Comparison of ENCODE assay signal across 1 cellular context in the genomic region with DNA sequence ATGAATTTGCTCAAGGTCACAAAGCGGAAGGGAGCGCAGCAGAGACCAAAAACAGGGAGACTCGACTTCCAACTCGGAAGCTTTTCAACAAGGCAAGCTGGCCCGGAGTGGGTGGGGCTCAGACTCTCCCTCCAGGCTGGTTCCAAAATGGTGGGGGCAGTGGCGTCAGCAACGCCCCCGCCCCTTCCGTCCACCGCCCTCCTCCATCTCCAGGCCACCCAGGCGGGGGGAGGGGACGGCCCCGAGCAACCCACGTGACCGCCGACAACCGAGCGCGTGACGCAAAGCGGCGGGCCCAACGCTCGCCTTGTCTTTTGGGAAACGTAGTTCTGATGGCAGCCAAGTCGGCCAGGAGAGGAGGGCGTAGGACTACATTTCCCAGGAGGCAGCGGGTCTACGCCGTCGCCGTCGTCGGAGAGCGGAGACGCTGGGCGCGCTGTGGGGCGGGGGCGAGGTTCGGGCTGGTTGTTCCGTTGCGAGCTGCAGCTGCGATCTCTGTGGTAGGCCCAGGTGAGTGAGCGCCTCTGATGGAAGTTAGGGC.
A peak's percentile ranks its signal among the peaks of the same experiment; 100 is the strongest.
TF ChIP-seq lines count a peak whose summit lies in the region.

A gene with protein sequence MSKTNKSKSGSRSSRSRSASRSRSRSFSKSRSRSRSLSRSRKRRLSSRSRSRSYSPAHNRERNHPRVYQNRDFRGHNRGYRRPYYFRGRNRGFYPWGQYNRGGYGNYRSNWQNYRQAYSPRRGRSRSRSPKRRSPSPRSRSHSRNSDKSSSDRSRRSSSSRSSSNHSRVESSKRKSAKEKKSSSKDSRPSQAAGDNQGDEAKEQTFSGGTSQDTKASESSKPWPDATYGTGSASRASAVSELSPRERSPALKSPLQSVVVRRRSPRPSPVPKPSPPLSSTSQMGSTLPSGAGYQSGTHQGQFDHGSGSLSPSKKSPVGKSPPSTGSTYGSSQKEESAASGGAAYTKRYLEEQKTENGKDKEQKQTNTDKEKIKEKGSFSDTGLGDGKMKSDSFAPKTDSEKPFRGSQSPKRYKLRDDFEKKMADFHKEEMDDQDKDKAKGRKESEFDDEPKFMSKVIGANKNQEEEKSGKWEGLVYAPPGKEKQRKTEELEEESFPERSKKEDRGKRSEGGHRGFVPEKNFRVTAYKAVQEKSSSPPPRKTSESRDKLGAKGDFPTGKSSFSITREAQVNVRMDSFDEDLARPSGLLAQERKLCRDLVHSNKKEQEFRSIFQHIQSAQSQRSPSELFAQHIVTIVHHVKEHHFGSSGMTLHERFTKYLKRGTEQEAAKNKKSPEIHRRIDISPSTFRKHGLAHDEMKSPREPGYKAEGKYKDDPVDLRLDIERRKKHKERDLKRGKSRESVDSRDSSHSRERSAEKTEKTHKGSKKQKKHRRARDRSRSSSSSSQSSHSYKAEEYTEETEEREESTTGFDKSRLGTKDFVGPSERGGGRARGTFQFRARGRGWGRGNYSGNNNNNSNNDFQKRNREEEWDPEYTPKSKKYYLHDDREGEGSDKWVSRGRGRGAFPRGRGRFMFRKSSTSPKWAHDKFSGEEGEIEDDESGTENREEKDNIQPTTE (plus strand): TSS at position 448 of the 541 bp plus-strand sequence. CDS start 58,121 bp downstream, outside the sequence.

TF ChIP-seq in K562, 482 proteins besides CTCF, POLR2A, EP300 and RAD21 (continued from another document and continues in another):
- TF ChIP-seq, protein P1, sequence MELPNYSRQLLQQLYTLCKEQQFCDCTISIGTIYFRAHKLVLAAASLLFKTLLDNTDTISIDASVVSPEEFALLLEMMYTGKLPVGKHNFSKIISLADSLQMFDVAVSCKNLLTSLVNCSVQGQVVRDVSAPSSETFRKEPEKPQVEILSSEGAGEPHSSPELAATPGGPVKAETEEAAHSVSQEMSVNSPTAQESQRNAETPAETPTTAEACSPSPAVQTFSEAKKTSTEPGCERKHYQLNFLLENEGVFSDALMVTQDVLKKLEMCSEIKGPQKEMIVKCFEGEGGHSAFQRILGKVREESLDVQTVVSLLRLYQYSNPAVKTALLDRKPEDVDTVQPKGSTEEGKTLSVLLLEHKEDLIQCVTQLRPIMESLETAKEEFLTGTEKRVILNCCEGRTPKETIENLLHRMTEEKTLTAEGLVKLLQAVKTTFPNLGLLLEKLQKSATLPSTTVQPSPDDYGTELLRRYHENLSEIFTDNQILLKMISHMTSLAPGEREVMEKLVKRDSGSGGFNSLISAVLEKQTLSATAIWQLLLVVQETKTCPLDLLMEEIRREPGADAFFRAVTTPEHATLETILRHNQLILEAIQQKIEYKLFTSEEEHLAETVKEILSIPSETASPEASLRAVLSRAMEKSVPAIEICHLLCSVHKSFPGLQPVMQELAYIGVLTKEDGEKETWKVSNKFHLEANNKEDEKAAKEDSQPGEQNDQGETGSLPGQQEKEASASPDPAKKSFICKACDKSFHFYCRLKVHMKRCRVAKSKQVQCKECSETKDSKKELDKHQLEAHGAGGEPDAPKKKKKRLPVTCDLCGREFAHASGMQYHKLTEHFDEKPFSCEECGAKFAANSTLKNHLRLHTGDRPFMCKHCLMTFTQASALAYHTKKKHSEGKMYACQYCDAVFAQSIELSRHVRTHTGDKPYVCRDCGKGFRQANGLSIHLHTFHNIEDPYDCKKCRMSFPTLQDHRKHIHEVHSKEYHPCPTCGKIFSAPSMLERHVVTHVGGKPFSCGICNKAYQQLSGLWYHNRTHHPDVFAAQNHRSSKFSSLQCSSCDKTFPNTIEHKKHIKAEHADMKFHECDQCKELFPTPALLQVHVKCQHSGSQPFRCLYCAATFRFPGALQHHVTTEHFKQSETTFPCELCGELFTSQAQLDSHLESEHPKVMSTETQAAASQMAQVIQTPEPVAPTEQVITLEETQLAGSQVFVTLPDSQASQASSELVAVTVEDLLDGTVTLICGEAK (IDR thresholded peaks at IDR 0.05) = peak; percentile 85
- TF ChIP-seq, protein P1 (CRISPR knock-in tag; IDR thresholded peaks at IDR 0.05) = no peak
- no peak for TF ChIP-seq GABPB2 (CRISPR knock-in tag; conservative IDR thresholded peaks at IDR 0.05)
- TF ChIP-seq ZNF212 (CRISPR knock-in tag; IDR thresholded peaks at IDR 0.05) = no peak
- TF ChIP-seq SREBF2 (CRISPR knock-in tag; IDR thresholded peaks at IDR 0.05) = no peak
- TF ChIP-seq ZNF143 (CRISPR knock-in tag; IDR thresholded peaks at IDR 0.05) = peak; percentile 100
- peak; percentile 91 for TF ChIP-seq ZNF197 (CRISPR knock-in tag; IDR thresholded peaks at IDR 0.05; ENCODE audit: low read depth)
- peak; percentile 76 for TF ChIP-seq NR2C2 (CRISPR knock-in tag; IDR thresholded peaks at IDR 0.05)
- peak; percentile 91 for TF ChIP-seq NR2C2 (tag; IDR thresholded peaks at IDR 0.05)
- TF ChIP-seq SLC30A9 (CRISPR knock-in tag; IDR thresholded peaks at IDR 0.05) = no peak
- peak; percentile 82 for TF ChIP-seq CHD2 (IDR thresholded peaks at IDR 0.05; ENCODE audit: low read depth, low read length)
- TF ChIP-seq ZNF239 (CRISPR knock-in tag; IDR thresholded peaks at IDR 0.05) = no peak
- no peak for TF ChIP-seq CHD1 (IDR thresholded peaks at IDR 0.05; ENCODE audit: low read length)
- TF ChIP-seq ZC3H8 (IDR thresholded peaks at IDR 0.05) = no peak
- TF ChIP-seq L3MBTL2 (IDR thresholded peaks at IDR 0.05) = peak; percentile 79
- TF ChIP-seq, protein P2, sequence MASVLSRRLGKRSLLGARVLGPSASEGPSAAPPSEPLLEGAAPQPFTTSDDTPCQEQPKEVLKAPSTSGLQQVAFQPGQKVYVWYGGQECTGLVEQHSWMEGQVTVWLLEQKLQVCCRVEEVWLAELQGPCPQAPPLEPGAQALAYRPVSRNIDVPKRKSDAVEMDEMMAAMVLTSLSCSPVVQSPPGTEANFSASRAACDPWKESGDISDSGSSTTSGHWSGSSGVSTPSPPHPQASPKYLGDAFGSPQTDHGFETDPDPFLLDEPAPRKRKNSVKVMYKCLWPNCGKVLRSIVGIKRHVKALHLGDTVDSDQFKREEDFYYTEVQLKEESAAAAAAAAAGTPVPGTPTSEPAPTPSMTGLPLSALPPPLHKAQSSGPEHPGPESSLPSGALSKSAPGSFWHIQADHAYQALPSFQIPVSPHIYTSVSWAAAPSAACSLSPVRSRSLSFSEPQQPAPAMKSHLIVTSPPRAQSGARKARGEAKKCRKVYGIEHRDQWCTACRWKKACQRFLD (CRISPR knock-in tag; IDR thresholded peaks at IDR 0.05) = peak; percentile 98
- TF ChIP-seq THRAP3 (IDR thresholded peaks at IDR 0.05; ENCODE audit: borderline replicate concordance) = no peak
- TF ChIP-seq, protein P3, sequence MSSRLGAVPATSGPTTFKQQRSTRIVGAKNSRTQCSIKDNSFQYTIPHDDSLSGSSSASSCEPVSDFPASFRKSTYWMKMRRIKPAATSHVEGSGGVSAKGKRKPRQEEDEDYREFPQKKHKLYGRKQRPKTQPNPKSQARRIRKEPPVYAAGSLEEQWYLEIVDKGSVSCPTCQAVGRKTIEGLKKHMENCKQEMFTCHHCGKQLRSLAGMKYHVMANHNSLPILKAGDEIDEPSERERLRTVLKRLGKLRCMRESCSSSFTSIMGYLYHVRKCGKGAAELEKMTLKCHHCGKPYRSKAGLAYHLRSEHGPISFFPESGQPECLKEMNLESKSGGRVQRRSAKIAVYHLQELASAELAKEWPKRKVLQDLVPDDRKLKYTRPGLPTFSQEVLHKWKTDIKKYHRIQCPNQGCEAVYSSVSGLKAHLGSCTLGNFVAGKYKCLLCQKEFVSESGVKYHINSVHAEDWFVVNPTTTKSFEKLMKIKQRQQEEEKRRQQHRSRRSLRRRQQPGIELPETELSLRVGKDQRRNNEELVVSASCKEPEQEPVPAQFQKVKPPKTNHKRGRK (tag; IDR thresholded peaks at IDR 0.05) = no peak
- TF ChIP-seq MEF2A (IDR thresholded peaks at IDR 0.05; ENCODE audit: control insufficient read depth, low read depth, low read length) = no peak
- no peak for TF ChIP-seq NCOA4 (IDR thresholded peaks at IDR 0.05; ENCODE audit: partially characterized antibody)
- TF ChIP-seq, protein P4, sequence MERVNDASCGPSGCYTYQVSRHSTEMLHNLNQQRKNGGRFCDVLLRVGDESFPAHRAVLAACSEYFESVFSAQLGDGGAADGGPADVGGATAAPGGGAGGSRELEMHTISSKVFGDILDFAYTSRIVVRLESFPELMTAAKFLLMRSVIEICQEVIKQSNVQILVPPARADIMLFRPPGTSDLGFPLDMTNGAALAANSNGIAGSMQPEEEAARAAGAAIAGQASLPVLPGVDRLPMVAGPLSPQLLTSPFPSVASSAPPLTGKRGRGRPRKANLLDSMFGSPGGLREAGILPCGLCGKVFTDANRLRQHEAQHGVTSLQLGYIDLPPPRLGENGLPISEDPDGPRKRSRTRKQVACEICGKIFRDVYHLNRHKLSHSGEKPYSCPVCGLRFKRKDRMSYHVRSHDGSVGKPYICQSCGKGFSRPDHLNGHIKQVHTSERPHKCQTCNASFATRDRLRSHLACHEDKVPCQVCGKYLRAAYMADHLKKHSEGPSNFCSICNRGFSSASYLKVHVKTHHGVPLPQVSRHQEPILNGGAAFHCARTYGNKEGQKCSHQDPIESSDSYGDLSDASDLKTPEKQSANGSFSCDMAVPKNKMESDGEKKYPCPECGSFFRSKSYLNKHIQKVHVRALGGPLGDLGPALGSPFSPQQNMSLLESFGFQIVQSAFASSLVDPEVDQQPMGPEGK (CRISPR knock-in tag; IDR thresholded peaks at IDR 0.05; ENCODE audit: borderline replicate concordance) = no peak
- TF ChIP-seq SP2 (IDR thresholded peaks at IDR 0.05; ENCODE audit: extremely low read depth, low read depth, low read length, poor library complexity, severe bottlenecking) = no peak
- TF ChIP-seq ZNF785 (CRISPR knock-in tag; IDR thresholded peaks at IDR 0.05) = no peak
- TF ChIP-seq, protein P5, sequence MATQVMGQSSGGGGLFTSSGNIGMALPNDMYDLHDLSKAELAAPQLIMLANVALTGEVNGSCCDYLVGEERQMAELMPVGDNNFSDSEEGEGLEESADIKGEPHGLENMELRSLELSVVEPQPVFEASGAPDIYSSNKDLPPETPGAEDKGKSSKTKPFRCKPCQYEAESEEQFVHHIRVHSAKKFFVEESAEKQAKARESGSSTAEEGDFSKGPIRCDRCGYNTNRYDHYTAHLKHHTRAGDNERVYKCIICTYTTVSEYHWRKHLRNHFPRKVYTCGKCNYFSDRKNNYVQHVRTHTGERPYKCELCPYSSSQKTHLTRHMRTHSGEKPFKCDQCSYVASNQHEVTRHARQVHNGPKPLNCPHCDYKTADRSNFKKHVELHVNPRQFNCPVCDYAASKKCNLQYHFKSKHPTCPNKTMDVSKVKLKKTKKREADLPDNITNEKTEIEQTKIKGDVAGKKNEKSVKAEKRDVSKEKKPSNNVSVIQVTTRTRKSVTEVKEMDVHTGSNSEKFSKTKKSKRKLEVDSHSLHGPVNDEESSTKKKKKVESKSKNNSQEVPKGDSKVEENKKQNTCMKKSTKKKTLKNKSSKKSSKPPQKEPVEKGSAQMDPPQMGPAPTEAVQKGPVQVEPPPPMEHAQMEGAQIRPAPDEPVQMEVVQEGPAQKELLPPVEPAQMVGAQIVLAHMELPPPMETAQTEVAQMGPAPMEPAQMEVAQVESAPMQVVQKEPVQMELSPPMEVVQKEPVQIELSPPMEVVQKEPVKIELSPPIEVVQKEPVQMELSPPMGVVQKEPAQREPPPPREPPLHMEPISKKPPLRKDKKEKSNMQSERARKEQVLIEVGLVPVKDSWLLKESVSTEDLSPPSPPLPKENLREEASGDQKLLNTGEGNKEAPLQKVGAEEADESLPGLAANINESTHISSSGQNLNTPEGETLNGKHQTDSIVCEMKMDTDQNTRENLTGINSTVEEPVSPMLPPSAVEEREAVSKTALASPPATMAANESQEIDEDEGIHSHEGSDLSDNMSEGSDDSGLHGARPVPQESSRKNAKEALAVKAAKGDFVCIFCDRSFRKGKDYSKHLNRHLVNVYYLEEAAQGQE (CRISPR knock-in tag; IDR thresholded peaks at IDR 0.05; ENCODE audit: low read depth) = no peak
- TF ChIP-seq ZFP30 (CRISPR knock-in tag; IDR thresholded peaks at IDR 0.05; ENCODE audit: borderline replicate concordance) = no peak
- TF ChIP-seq TRIM24 (IDR thresholded peaks at IDR 0.05) = no peak; a peak in 1 of 4 replicates
- TF ChIP-seq, protein P6, sequence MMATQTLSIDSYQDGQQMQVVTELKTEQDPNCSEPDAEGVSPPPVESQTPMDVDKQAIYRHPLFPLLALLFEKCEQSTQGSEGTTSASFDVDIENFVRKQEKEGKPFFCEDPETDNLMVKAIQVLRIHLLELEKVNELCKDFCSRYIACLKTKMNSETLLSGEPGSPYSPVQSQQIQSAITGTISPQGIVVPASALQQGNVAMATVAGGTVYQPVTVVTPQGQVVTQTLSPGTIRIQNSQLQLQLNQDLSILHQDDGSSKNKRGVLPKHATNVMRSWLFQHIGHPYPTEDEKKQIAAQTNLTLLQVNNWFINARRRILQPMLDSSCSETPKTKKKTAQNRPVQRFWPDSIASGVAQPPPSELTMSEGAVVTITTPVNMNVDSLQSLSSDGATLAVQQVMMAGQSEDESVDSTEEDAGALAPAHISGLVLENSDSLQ (IDR thresholded peaks at IDR 0.05) = peak; percentile 68
- TF ChIP-seq ZNF583 (CRISPR knock-in tag; IDR thresholded peaks at IDR 0.05) = no peak
- TF ChIP-seq, protein P7, sequence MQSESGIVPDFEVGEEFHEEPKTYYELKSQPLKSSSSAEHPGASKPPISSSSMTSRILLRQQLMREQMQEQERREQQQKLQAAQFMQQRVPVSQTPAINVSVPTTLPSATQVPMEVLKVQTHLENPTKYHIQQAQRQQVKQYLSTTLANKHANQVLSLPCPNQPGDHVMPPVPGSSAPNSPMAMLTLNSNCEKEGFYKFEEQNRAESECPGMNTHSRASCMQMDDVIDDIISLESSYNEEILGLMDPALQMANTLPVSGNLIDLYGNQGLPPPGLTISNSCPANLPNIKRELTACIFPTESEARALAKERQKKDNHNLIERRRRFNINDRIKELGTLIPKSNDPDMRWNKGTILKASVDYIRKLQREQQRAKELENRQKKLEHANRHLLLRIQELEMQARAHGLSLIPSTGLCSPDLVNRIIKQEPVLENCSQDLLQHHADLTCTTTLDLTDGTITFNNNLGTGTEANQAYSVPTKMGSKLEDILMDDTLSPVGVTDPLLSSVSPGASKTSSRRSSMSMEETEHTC (IDR thresholded peaks at IDR 0.05) = peak; percentile 99
- TF ChIP-seq ZNF764 (CRISPR knock-in tag; IDR thresholded peaks at IDR 0.05; ENCODE audit: low read depth) = no peak
- no peak for TF ChIP-seq ZNF217 (CRISPR knock-in tag; IDR thresholded peaks at IDR 0.05)
